8 cellular contexts compared by ENCODE assay signal in genomic region chr7:20329389-20330175, GRCh38. TPM values are rescaled to one million over a fixed set of nuclear protein-coding genes. Genes with fewer than 3 reads are reported as not detected.
DNase-seq lines count a peak whose midpoint lies in the region; ATAC-seq, FAIRE-seq and TF ChIP-seq lines count a peak whose summit lies in the region.

No MANE protein-coding gene starts in this region.

- H3K4me2 ChIP-seq in HCT116 (ENCODE audit: low read length) (peak overlapping the region; percentile 95), endothelial cell of umbilical vein (ENCODE audit: insufficient read depth, low read length) (peak overlapping the region; percentile 76)

- no peaks in the 10 kb centered on the region for H3K9me3 ChIP-seq in HCT116 (ENCODE audit: control insufficient read depth in 1 of 2, insufficient read depth in 1 of 2, low read depth in 1 of 2, low read length in 2 of 2)
- H3K9me3 ChIP-seq in endothelial cell of umbilical vein (replicated peaks; ENCODE audit: control insufficient read depth, insufficient read depth, low read length) = no peaks in the 10 kb centered on the region
- no peaks in the 10 kb centered on the region for H3K9me3 ChIP-seq in thymus (ENCODE audit: control insufficient read depth)

- H3K27me3 Mint-ChIP-seq in T-helper 1 cell treated with Interleukin-12 subunit alpha and Interleukin-12 subunit beta and Interleukin-4 antibody, amounts not matched to agents 30 μg/mL and 1 μg/mL, for 36 hours (ENCODE audit: low read depth) = peaks cover 69% of the 10 kb centered on the region
- H3K27me3 Mint-ChIP-seq in memory B cell = no peaks in the 10 kb centered on the region

- intact Hi-C loops in HCT116 (cut with micrococcal nuclease) = loop anchor here (2.0 to 5.0 kb wide), 3 partner anchors 113 to 268 kb away; partner anchors contain the start of gene MACC1
- intact Hi-C loops in endothelial cell of umbilical vein (cut with micrococcal nuclease) = loop anchor here (1.0 to 5.0 kb wide), 11 partner anchors 23 to 1098 kb away; partner anchors contain the start of gene SP4

- peak; percentile 73 for FAIRE-seq in endothelial cell of umbilical vein (lab: Jason Lieb, UNC)

- H3K9ac ChIP-seq in HCT116 (ENCODE audit: low read length) (peak overlapping the region; percentile 70), endothelial cell of umbilical vein (replicated peaks; ENCODE audit: extremely low read depth, insufficient read depth, low read length) (peak overlapping the region; percentile 91)

- H3K27ac Mint-ChIP-seq in T-helper 1 cell treated with Interleukin-12 subunit alpha and Interleukin-12 subunit beta and Interleukin-4 antibody, amounts not matched to agents 30 μg/mL and 1 μg/mL, for 36 hours = no peak overlapping the region
- peak overlapping the region; percentile 45 for H3K27ac Mint-ChIP-seq in memory B cell

- H3K27me3 ChIP-seq in HCT116 (ENCODE audit: insufficient read depth, low read length) (no peaks in the 10 kb centered on the region), endothelial cell of umbilical vein (ENCODE audit: control insufficient read depth in 2 of 2, insufficient read depth in 2 of 2, low read length in 2 of 2) (no peaks in the 10 kb centered on the region), thymus (ENCODE audit: control insufficient read depth, insufficient read depth) (peaks cover 9% of the 10 kb centered on the region)

- H3K9me3 Mint-ChIP-seq in T-helper 1 cell treated with Interleukin-12 subunit alpha and Interleukin-12 subunit beta and Interleukin-4 antibody, amounts not matched to agents 30 μg/mL and 1 μg/mL, for 36 hours = no peaks in the 10 kb centered on the region
- no peaks in the 10 kb centered on the region for H3K9me3 Mint-ChIP-seq in memory B cell

- H3K79me2 ChIP-seq in HCT116 (ENCODE audit: insufficient read depth, low read length) (no peaks in the 10 kb centered on the region), endothelial cell of umbilical vein (ENCODE audit: control insufficient read depth, insufficient read depth, low read length) (no peaks in the 10 kb centered on the region)

- peak in 2 of 3 experiments; percentile 18 to 25; a peak in 2 of 6 replicates for TF ChIP-seq CTCF in HCT116 (IDR thresholded peaks at IDR 0.05 in 2 of 3, conservative IDR thresholded peaks at IDR 0.05 in 1 of 3; ENCODE audit: borderline replicate concordance in 1 of 3, insufficient read depth in 1 of 3, low read depth in 2 of 3, low read length in 2 of 3)
- peak in 1 of 2 donors; percentile 41 for TF ChIP-seq CTCF in endothelial cell of umbilical vein (IDR thresholded peaks at IDR 0.05; ENCODE audit: extremely low read depth in 1 of 2, insufficient read depth in 1 of 2, low read depth in 1 of 2, low read length in 2 of 2)

- WGBS in thymus = 10% methylated on average over 27 of the region's 27 CpGs

- no peaks in the 10 kb centered on the region for H3K36me3 ChIP-seq in HCT116 (ENCODE audit: control insufficient read depth in 1 of 2, insufficient read depth in 2 of 2, low read length in 2 of 2)
- no peaks in the 10 kb centered on the region for H3K36me3 ChIP-seq in endothelial cell of umbilical vein (ENCODE audit: control insufficient read depth in 2 of 2, extremely low read depth in 1 of 2, insufficient read depth in 2 of 2, low read length in 2 of 2)
- H3K36me3 ChIP-seq in thymus (ENCODE audit: control insufficient read depth, insufficient read depth) = no peaks in the 10 kb centered on the region

- RAD21 ChIA-PET in HCT116 (lab: Charles Lee; ENCODE audit: low non-redundant PET in 1 of 2, low total read pairs in 2 of 2, uncharacterized antibody in 2 of 2, unreplicated experiment in 2 of 2) = interaction anchor here in 1 of 2 experiments (1.0 to 1.5 kb wide), 2 partner anchors 111 to 269 kb away, joined by 3 to 4 read pairs; no protein-coding TSS in a partner anchor

- H3K4me3 Mint-ChIP-seq in T-helper 1 cell treated with Interleukin-12 subunit alpha and Interleukin-12 subunit beta and Interleukin-4 antibody, amounts not matched to agents 30 μg/mL and 1 μg/mL, for 36 hours = peak overlapping the region; percentile 82
- peak overlapping the region; percentile 88 for H3K4me3 Mint-ChIP-seq in memory B cell

- CTCF ChIA-PET in HCT116 (lab: Charles Lee) (interaction anchor here (0.8 to 2.1 kb wide), 3 partner anchors 13 to 616 kb away, joined by 3 to 9 read pairs (median 4); no protein-coding TSS in a partner anchor), endothelial cell of umbilical vein (lab: Charles Lee) (interaction anchor here (1.0 to 4.3 kb wide), 18 partner anchors 15 to 616 kb away, joined by 3 to 84 read pairs (median 4); no protein-coding TSS in a partner anchor)

- peaks cover 3 to 18% of the 10 kb centered on the region in 2 experiments; a peak in 3 of 4 replicates for H3K4me1 ChIP-seq in HCT116 (ENCODE audit: control insufficient read depth in 1 of 2, insufficient read depth in 2 of 2, low read length in 2 of 2)
- peaks cover 14% of the 10 kb centered on the region for H3K4me1 ChIP-seq in endothelial cell of umbilical vein (ENCODE audit: control insufficient read depth, extremely low read depth, insufficient read depth, low read length)
- peaks cover 11% of the 10 kb centered on the region for H3K4me1 ChIP-seq in thymus (ENCODE audit: control insufficient read depth, insufficient read depth, low read length)

- dilution Hi-C loops in endothelial cell of umbilical vein (cut with MboI; ENCODE audit: extremely low pct_ligation_motif_present, low sequenced_read_pairs) = no loop called here

- no peaks in the 10 kb centered on the region for H3K9me1 ChIP-seq in endothelial cell of umbilical vein (replicated peaks; ENCODE audit: control insufficient read depth, extremely low read depth, insufficient read depth, low read length)

- ATAC-seq in HCT116 = peak; percentile 67
- ATAC-seq in memory B cell (ENCODE audit: low read depth) = peak; percentile 34

- H3K4me3 ChIP-seq in HCT116 (replicated peaks in 1 of 2; ENCODE audit: low read depth in 1 of 2, low read length in 2 of 2) (peak overlapping the region; percentile 66 to 81), endothelial cell of umbilical vein (replicated peaks in 1 of 3; ENCODE audit: insufficient read depth in 1 of 3, low read depth in 1 of 3, low read length in 3 of 3) (peak overlapping the region; percentile 51 to 62 (median 53)), thymus (ENCODE audit: low read length) (peak overlapping the region; percentile 53)

- TF ChIP-seq RAD21 in HCT116 (IDR thresholded peaks at IDR 0.05; ENCODE audit: low read depth) = 0 out of 2 replicates have a peak, but pooled peaks have one; percentile 26

- H3K27ac ChIP-seq in HCT116 (ENCODE audit: low read depth, low read length) (peak overlapping the region; percentile 86), endothelial cell of umbilical vein (ENCODE audit: insufficient read depth, low read depth, low read length) (peak overlapping the region; percentile 87), thymus (ENCODE audit: low read depth) (peak overlapping the region; percentile 58)

- TF ChIP-seq POLR2A in HCT116 (IDR thresholded peaks at IDR 0.05; ENCODE audit: borderline replicate concordance, extremely low read depth, insufficient read depth, insufficient read length) (no peak), endothelial cell of umbilical vein (IDR thresholded peaks at IDR 0.05; ENCODE audit: low read depth, low read length) (no peak)

- H4K20me1 ChIP-seq in HCT116 (ENCODE audit: insufficient read depth) = no peaks in the 10 kb centered on the region
- H4K20me1 ChIP-seq in endothelial cell of umbilical vein (replicated peaks; ENCODE audit: control insufficient read depth, extremely low read depth, insufficient read depth, low read length) = no peaks in the 10 kb centered on the region

- H3K36me3 Mint-ChIP-seq in T-helper 1 cell treated with Interleukin-12 subunit alpha and Interleukin-12 subunit beta and Interleukin-4 antibody, amounts not matched to agents 30 μg/mL and 1 μg/mL, for 36 hours (ENCODE audit: low read depth) = no peaks in the 10 kb centered on the region
- no peaks in the 10 kb centered on the region for H3K36me3 Mint-ChIP-seq in memory B cell

- H2AFZ ChIP-seq in HCT116 (ENCODE audit: low read depth, low read length, poor library complexity, severe bottlenecking) (peak overlapping the region; percentile 73), endothelial cell of umbilical vein (ENCODE audit: low read depth, low read length) (peak overlapping the region; percentile 80)

- H3K9me2 ChIP-seq in HCT116 (ENCODE audit: insufficient read depth) = no peaks in the 10 kb centered on the region

- peak; percentile 16 for DNase-seq in stimulated activated CD4-positive, alpha-beta T cell treated with anti-CD3 and anti-CD28 coated beads, Interleukin-15, amount 100 ng/mL, for 24 hours
- DNase-seq in stimulated activated CD4-positive, alpha-beta T cell treated with anti-CD3 and anti-CD28 coated beads, Interleukin-2, amount 100 ng/mL, for 48 hours = no peak
- DNase-seq in HCT116 (ENCODE audit: low read depth, low spot score) = peak; percentile 83
- peak; percentile 90 for DNase-seq in LoVo (ENCODE audit: low spot score)
- peak; percentile 84 for DNase-seq in endothelial cell of umbilical vein (ENCODE audit: low read depth, low spot score)
- peak; percentile 6 to 18 for DNase-seq in memory B cell (ENCODE audit: low spot score in 2 of 2)

- peaks cover 17% of the 10 kb centered on the region for H3K4me1 Mint-ChIP-seq in T-helper 1 cell treated with Interleukin-12 subunit alpha and Interleukin-12 subunit beta and Interleukin-4 antibody, amounts not matched to agents 30 μg/mL and 1 μg/mL, for 36 hours (ENCODE audit: low read depth)
- peaks cover 13% of the 10 kb centered on the region for H3K4me1 Mint-ChIP-seq in memory B cell

- POLR2A ChIA-PET in HCT116 (lab: Charles Lee) (no interaction called here), endothelial cell of umbilical vein (lab: Charles Lee) (interaction anchor here (0.6 to 1.9 kb wide), 4 partner anchors 23 to 267 kb away, joined by 3 to 8 read pairs (median 4); no protein-coding TSS in a partner anchor)

- no TSS peak for BruUV-seq in HCT116 (replicated peaks; lab: Mats Ljungman, UMichigan)
- no TSS peak for BruUV-seq in endothelial cell of umbilical vein (replicated peaks; lab: Mats Ljungman, UMichigan)

TF ChIP-seq in HCT116, 20 proteins besides CTCF, POLR2A, EP300 and RAD21 (continues in another document):
- peak; percentile 64 for TF ChIP-seq SIN3A (IDR thresholded peaks at IDR 0.05; ENCODE audit: low read depth)

TF ChIP-seq in endothelial cell of umbilical vein, 7 proteins besides CTCF, POLR2A, EP300 and RAD21 (continues in another document):
- TF ChIP-seq MYC (IDR thresholded peaks at IDR 0.05; ENCODE audit: low read depth, low read length) = no peak

RNA-seq across cellular contexts. Expression of gene ITGB8, which starts 1.1 kb away (rescaled TPM):
- total RNA-seq in HCT116 (2021; ENCODE audit: unreplicated experiment) (2.4 TPM), endothelial cell of umbilical vein (6.5 and 8.2 TPM in 2 replicates)
- 0.22 and 0.27 TPM in 2 replicates for polyA plus RNA-seq in HCT116 (2012)
- polyA plus RNA-seq in endothelial cell of umbilical vein (2.9 and 3.4 TPM in 2 replicates), thymus (2.6 TPM)
- 1.7 and 1.9 TPM in 2 replicates for polyA plus RNA-seq in endothelial cell of umbilical vein (2011; cell fraction: cytosol; rRNA removed)
- 15.1 and 17.8 TPM in 2 replicates for polyA plus RNA-seq in endothelial cell of umbilical vein (2011; cell fraction: nucleus; rRNA removed)
- polyA plus RNA-seq in endothelial cell of umbilical vein (2012) = 5.3 and 5.5 TPM in 2 replicates
- polyA minus RNA-seq in endothelial cell of umbilical vein = 24.0 and 26.2 TPM in 2 replicates
- 15.2 TPM for polyA minus RNA-seq in endothelial cell of umbilical vein (2011; cell fraction: cytosol; rRNA and poly(A)+ RNA removed)
- polyA minus RNA-seq in endothelial cell of umbilical vein (2011; cell fraction: nucleus; rRNA and poly(A)+ RNA removed) = 58.9 and 62.7 TPM in 2 replicates

Comparison
In these comparisons a context has a peak if more than half of its experiments do, and no peak if none do; other contexts are left out.
1. DNase-seq: peak in stimulated activated CD4-positive, alpha-beta T cell treated with anti-CD3 and anti-CD28 coated beads, Interleukin-15, amount 100 ng/mL, for 24 hours (single experiment), HCT116 (single experiment), LoVo (single experiment), endothelial cell of umbilical vein (single experiment) and memory B cell (2 of 2); none in stimulated activated CD4-positive, alpha-beta T cell treated with anti-CD3 and anti-CD28 coated beads, Interleukin-2, amount 100 ng/mL, for 48 hours (0 of 2).
2. Peak in every context shown above with its lines, with median percentiles within 50 percentile points of each other: H3K27ac ChIP-seq and H3K4me3 ChIP-seq.